In genomic region chr1:27145934-27146354, GRCh38 we compare ENCODE assay signal across 8 cellular contexts. TPM values are rescaled to one million over a fixed set of nuclear protein-coding genes. Genes with fewer than 3 reads are reported as not detected.
DNase-seq lines count a peak whose midpoint lies in the region; ATAC-seq and TF ChIP-seq lines count a peak whose summit lies in the region.

No MANE protein-coding gene starts in this region.

- no peak overlapping the region for H3K9ac ChIP-seq in neuronal stem cell (ENCODE audit: low read depth, low read length, poor library complexity)

- no peak for TF ChIP-seq CTCF in AG04450 (IDR thresholded peaks at IDR 0.05; ENCODE audit: low read depth, low read length)

- H2AFZ ChIP-seq in neuronal stem cell (ENCODE audit: low read length), result no peak overlapping the region

- H2AK5ac ChIP-seq in neuronal stem cell (ENCODE audit: low read depth, low read length), result no peak overlapping the region

- H2BK15ac ChIP-seq in neuronal stem cell (ENCODE audit: low read length), result no peak overlapping the region

- H3K27ac ChIP-seq in AG04450 (ENCODE audit: low read depth, low read length) (peak overlapping the region; percentile 84), epithelial cell of prostate (peak overlapping the region; percentile 45), neuronal stem cell (replicated peaks; ENCODE audit: low read length) (no peak overlapping the region)
- H3K27ac ChIP-seq in effector memory CD4-positive, alpha-beta T cell (ENCODE audit: insufficient read depth, low read length, poor library complexity, severe bottlenecking), result no peak overlapping the region

- H3K14ac ChIP-seq in neuronal stem cell (ENCODE audit: low read length), result no peak overlapping the region

- no peak overlapping the region for H3K23ac ChIP-seq in neuronal stem cell (ENCODE audit: low read depth, low read length, poor library complexity)

- WGBS in neuronal stem cell (ENCODE audit: extremely low coverage in 2 of 2, insufficient read length in 2 of 2, insufficient replicate concordance in 1 of 2), 2 donors, result no CpG with 5 or more reads among the region's 7 CpGs

- POLR2A ChIA-PET in AG04450 (lab: Yijun Ruan, JAX), result interaction anchor here (1.1 to 2.2 kb wide), 3 partner anchors 8 to 115 kb away, joined by 11 to 29 read pairs (median 14); partner anchors contain the start of gene SLC9A1

- ATAC-seq in HG03432 (IDR thresholded peaks at IDR 0.05; ENCODE audit: unreplicated experiment), result no peak

- CTCF ChIA-PET in AG04450 (lab: Charles Lee), result interaction anchor here (1.0 to 2.7 kb wide), 4 partner anchors 9 to 151 kb away, joined by 3 to 16 read pairs (median 6); partner anchors contain the start of gene SLC9A1

- H2BK12ac ChIP-seq in neuronal stem cell (ENCODE audit: low read length), result no peak overlapping the region

- DNase-seq in AG04450 (ENCODE audit: low read depth, low spot score), result peak; percentile 61
- DNase-seq in MG63, result peak; percentile 67
- DNase-seq in epithelial cell of prostate (ENCODE audit: low read depth, low spot score), result peak; percentile 56
- DNase-seq in neuronal stem cell (ENCODE audit: low spot score), result no peak
- no peak for DNase-seq in SW480 (ENCODE audit: low spot score)
- no peak for DNase-seq in COR-L47 (lab: John Stamatoyannopoulos, UW)
- no peak for DNase-seq in effector memory CD4-positive, alpha-beta T cell

- H3K18ac ChIP-seq in neuronal stem cell (ENCODE audit: low read length), result peak overlapping the region; percentile 53

- H3K36me3 ChIP-seq in MG63 (no peaks in the 10 kb centered on the region), neuronal stem cell (replicated peaks in 1 of 2; ENCODE audit: control insufficient read depth in 2 of 2, insufficient read depth in 2 of 2, low read length in 2 of 2) (peaks cover 0 to 11% of the 10 kb centered on the region in 2 donors)
- H3K36me3 ChIP-seq in effector memory CD4-positive, alpha-beta T cell (ENCODE audit: control insufficient read depth, insufficient read depth, low read length), result peaks cover 7% of the 10 kb centered on the region

- H2BK120ac ChIP-seq in neuronal stem cell (ENCODE audit: low read depth, low read length), result no peak overlapping the region

- peaks cover 3 to 14% of the 10 kb centered on the region in 2 donors for H3K4me1 ChIP-seq in neuronal stem cell (ENCODE audit: control insufficient read depth in 2 of 2, insufficient read depth in 1 of 2, low read depth in 1 of 2, low read length in 2 of 2)
- no peaks in the 10 kb centered on the region for H3K4me1 ChIP-seq in effector memory CD4-positive, alpha-beta T cell (ENCODE audit: control insufficient read depth, insufficient read depth, low read length, poor library complexity, severe bottlenecking)

- no peak overlapping the region for H3K4me2 ChIP-seq in neuronal stem cell (ENCODE audit: insufficient read depth, low read length, poor library complexity, severe bottlenecking)

- no peaks in the 10 kb centered on the region for H3K9me3 ChIP-seq in AG04450 (ENCODE audit: control insufficient read depth, insufficient read depth, low read length)
- no peaks in the 10 kb centered on the region for H3K9me3 ChIP-seq in MG63
- peaks cover 0 to 3% of the 10 kb centered on the region in 2 donors for H3K9me3 ChIP-seq in neuronal stem cell (replicated peaks in 1 of 2; ENCODE audit: control insufficient read depth in 2 of 2, insufficient read depth in 1 of 2, low read depth in 1 of 2, low read length in 2 of 2)
- H3K9me3 ChIP-seq in effector memory CD4-positive, alpha-beta T cell (ENCODE audit: control insufficient read depth, low read length), result no peaks in the 10 kb centered on the region

- H4K8ac ChIP-seq in neuronal stem cell (ENCODE audit: low read depth, low read length), result no peak overlapping the region

- H3K4me3 ChIP-seq in AG04450 (ENCODE audit: low read depth, low read length) (no peak overlapping the region), MG63 (no peak overlapping the region), neuronal stem cell (ENCODE audit: low read length in 2 of 2) (no peak overlapping the region)
- no peak overlapping the region for H3K4me3 ChIP-seq in effector memory CD4-positive, alpha-beta T cell (ENCODE audit: insufficient read depth, low read depth, low read length, poor library complexity, severe bottlenecking)

- H4K91ac ChIP-seq in neuronal stem cell (ENCODE audit: low read depth, low read length, poor library complexity), result no peak overlapping the region

- H2BK5ac ChIP-seq in neuronal stem cell (ENCODE audit: low read length), result no peak overlapping the region

- no peak overlapping the region for H3K4ac ChIP-seq in neuronal stem cell (ENCODE audit: low read length)

- H3K79me1 ChIP-seq in neuronal stem cell (ENCODE audit: low read depth, low read length), result no peaks in the 10 kb centered on the region

- H3K27me3 ChIP-seq in AG04450 (ENCODE audit: control insufficient read depth, insufficient read depth, low read length) (no peaks in the 10 kb centered on the region), MG63 (no peaks in the 10 kb centered on the region), neuronal stem cell (ENCODE audit: control insufficient read depth in 3 of 3, insufficient read depth in 3 of 3, low read depth in 1 of 3, low read length in 3 of 3) (no peaks in the 10 kb centered on the region)
- H3K27me3 ChIP-seq in effector memory CD4-positive, alpha-beta T cell (replicated peaks; ENCODE audit: control insufficient read depth, insufficient read depth, low read length, poor library complexity, severe bottlenecking), result no peaks in the 10 kb centered on the region

RNA-seq across cellular contexts. Expression of gene SLC9A1, which starts 9.0 kb away (rescaled TPM):
- polyA plus RNA-seq in AG04450 (2011; rRNA removed), result 10.8 and 16.4 TPM in 2 replicates
- 13.9 and 16.0 TPM in 2 replicates for polyA minus RNA-seq in AG04450 (2011; rRNA and poly(A)+ RNA removed)
- total RNA-seq in MG63 (2014; rRNA removed; shearing (Covaris generic); ENCODE audit: low replicate concordance), result 2.9 and 23.6 TPM in 2 replicates
- 9.4 TPM for polyA plus RNA-seq in neuronal stem cell (2013, experiment 1 of 2)
- 9.4 TPM for polyA plus RNA-seq in neuronal stem cell (2013, experiment 2 of 2)

Comparison
In these comparisons a context has a peak if more than half of its experiments do, and no peak if none do; other contexts are left out.
1. DNase-seq: peak in AG04450 (single experiment), MG63 (single experiment) and epithelial cell of prostate (single experiment); none in neuronal stem cell (single experiment), SW480 (single experiment), COR-L47 (single experiment) and effector memory CD4-positive, alpha-beta T cell (0 of 3).
2. H3K27ac ChIP-seq: peak in AG04450 (single experiment) and epithelial cell of prostate (single experiment); none in neuronal stem cell (single experiment) and effector memory CD4-positive, alpha-beta T cell (single experiment).